In the genomic region with DNA sequence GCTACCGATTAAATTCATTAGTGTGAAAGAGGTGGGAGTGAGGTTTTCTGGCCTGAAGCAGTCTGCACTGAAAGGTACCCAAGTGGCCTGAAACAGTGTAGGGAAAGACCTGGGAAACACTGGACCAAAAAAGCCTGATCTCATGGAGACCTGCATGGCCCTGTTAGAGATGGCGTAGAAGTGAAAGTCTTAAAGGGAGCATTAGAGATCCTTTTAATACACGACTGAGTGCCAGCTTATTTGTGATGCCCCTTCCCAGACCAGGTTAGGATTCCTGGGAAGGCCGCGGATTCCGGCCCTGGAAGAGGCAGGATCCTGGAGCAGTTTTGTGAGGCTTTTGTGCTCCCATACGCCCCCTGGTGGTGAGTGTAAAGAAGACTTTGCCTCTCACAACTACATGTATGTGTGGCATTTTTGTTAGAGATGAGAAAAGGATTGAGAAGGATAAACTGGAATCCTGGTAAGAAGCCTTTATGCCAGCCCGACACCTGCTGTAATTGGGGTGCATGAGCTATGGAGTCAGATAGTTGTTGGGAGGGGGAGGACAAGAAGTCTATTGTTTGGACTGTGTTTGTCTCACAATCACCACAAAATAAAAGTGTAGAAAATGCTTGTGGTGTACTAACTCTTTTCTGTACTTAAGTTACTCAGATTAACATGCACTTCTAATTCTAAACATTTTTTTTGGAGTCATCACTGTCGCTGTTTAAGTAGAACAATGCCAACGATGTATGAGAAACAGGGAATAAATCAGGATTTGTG, we compare ENCODE assay signal across 8 cellular contexts. TPM values are rescaled to one million over a fixed set of nuclear protein-coding genes. Genes with fewer than 3 reads are reported as not detected.
DNase-seq lines count a peak whose midpoint lies in the region; ATAC-seq and TF ChIP-seq lines count a peak whose summit lies in the region.

No MANE protein-coding gene starts in this region.

- H3K9me3 Mint-ChIP-seq in nephron progenitor cell: no peaks in the 10 kb centered on the region

- no peaks in the 10 kb centered on the region for H3K27me3 ChIP-seq in fibroblast of lung (ENCODE audit: control insufficient read depth, insufficient read depth, low read length)
- no peaks in the 10 kb centered on the region for H3K27me3 ChIP-seq in subcutaneous abdominal adipose tissue (ENCODE audit: control insufficient read depth in 5 of 5, insufficient read depth in 4 of 5, low read length in 5 of 5)

- TSS peak; percentile 9 for BruUV-seq in OCI-LY7 (replicated peaks; lab: Mats Ljungman, UMichigan)

- POLR2A ChIA-PET in OCI-LY7 (lab: Charles Lee): interaction anchor here (0.6 to 1.0 kb wide), 2 partner anchors 23 to 24 kb away, joined by 3 read pairs; no protein-coding TSS in a partner anchor

- TF ChIP-seq CTCF in OCI-LY7 (conservative IDR thresholded peaks at IDR 0.05; ENCODE audit: low read length) (peak; percentile 97), fibroblast of lung (conservative IDR thresholded peaks at IDR 0.05 in 1 of 2, IDR thresholded peaks at IDR 0.05 in 1 of 2; ENCODE audit: low read depth in 1 of 2, low read length in 2 of 2) (peak; percentile 83 to 85), nephron progenitor cell (IDR thresholded peaks at IDR 0.05) (peak; percentile 80)

- H3K27ac Mint-ChIP-seq in nephron progenitor cell: peak overlapping the region; percentile 77

- no peak overlapping the region for H3K4me3 Mint-ChIP-seq in nephron progenitor cell

- no peak overlapping the region for H3K4me3 ChIP-seq in OCI-LY7 (ENCODE audit: low read depth, low read length, poor library complexity, severe bottlenecking)
- H3K4me3 ChIP-seq in fibroblast of lung (replicated peaks in 1 of 4; ENCODE audit: control extremely low read depth in 1 of 4, insufficient read depth in 1 of 4, low read depth in 3 of 4, low read length in 4 of 4): no peak overlapping the region
- no peak overlapping the region for H3K4me3 ChIP-seq in subcutaneous abdominal adipose tissue (ENCODE audit: low read depth in 1 of 5, low read length in 5 of 5)

- H3K79me2 ChIP-seq in OCI-LY7 (ENCODE audit: insufficient read depth, low read depth, low read length): peaks cover 11% of the 10 kb centered on the region; the same call in 1 of the 2 replicates
- H3K79me2 ChIP-seq in fibroblast of lung (ENCODE audit: control insufficient read depth, insufficient read depth, low read length): peaks cover 17% of the 10 kb centered on the region

- peaks cover 74% of the 10 kb centered on the region for H3K36me3 Mint-ChIP-seq in nephron progenitor cell (ENCODE audit: low read depth)

- no peak overlapping the region for H3K4me2 ChIP-seq in OCI-LY7 (ENCODE audit: low read length)
- H3K4me2 ChIP-seq in fibroblast of lung (ENCODE audit: extremely low read depth, insufficient read depth, low read length): no peak overlapping the region

- CTCF ChIA-PET in OCI-LY7 (lab: Charles Lee; ENCODE audit: unreplicated experiment): interaction anchor here (0.6 kb wide), 1 partner anchor 291 kb away, joined by 4 read pairs; no protein-coding TSS in a partner anchor

- H3K36me3 ChIP-seq in OCI-LY7 (ENCODE audit: insufficient read depth, low read length) (peaks cover 100% of the 10 kb centered on the region), fibroblast of lung (ENCODE audit: control insufficient read depth, insufficient read depth, low read length) (peaks cover 33% of the 10 kb centered on the region), subcutaneous abdominal adipose tissue (ENCODE audit: control insufficient read depth in 5 of 5, insufficient read depth in 5 of 5, low read length in 5 of 5) (peaks cover 24 to 71% (median 58%) of the 10 kb centered on the region in 5 donors)

- no peaks in the 10 kb centered on the region for H3K9me2 ChIP-seq in OCI-LY7 (ENCODE audit: insufficient read depth, low read length)

- DNase-seq in G401 (ENCODE audit: low spot score): peak; percentile 90
- peak; percentile 35 for DNase-seq in HS-27A (ENCODE audit: low read depth)
- peak; percentile 62 for DNase-seq in OCI-LY7 (ENCODE audit: low spot score)
- peak; percentile 74 to 80 for DNase-seq in activated T-cell treated with anti-CD3 and anti-CD28 coated beads, Interleukin-2, amount 50 U/mL, for 48 hours
- DNase-seq in fibroblast of lung (ENCODE audit: low read depth in 2 of 2): peak; percentile 69 to 83
- peak; percentile 90 for DNase-seq in nephron progenitor cell

- H3K27me3 Mint-ChIP-seq in nephron progenitor cell (ENCODE audit: low read depth, poor library complexity): peaks cover 8% of the 10 kb centered on the region

- H4K20me1 ChIP-seq in OCI-LY7 (ENCODE audit: insufficient read depth, low read length) (0 out of 2 replicates have a peak, but pooled peaks cover 11% of the 10 kb centered on the region), fibroblast of lung (ENCODE audit: control insufficient read depth, extremely low read depth, insufficient read depth, low read length) (no peaks in the 10 kb centered on the region)

- H2AFZ ChIP-seq in OCI-LY7 (ENCODE audit: low read length) (no peak overlapping the region), fibroblast of lung (ENCODE audit: low read length) (no peak overlapping the region)

- no peak for ATAC-seq in HG03097 (IDR thresholded peaks at IDR 0.05; ENCODE audit: low FRiP score, unreplicated experiment)

- in situ Hi-C loops in G401 (cut with HindIII; ENCODE audit: low sequenced_read_pairs): no loop called here

- intact Hi-C loops in OCI-LY7 (cut with micrococcal nuclease; ENCODE audit: unreplicated experiment): loop anchor here (1.0 to 5.0 kb wide), 5 partner anchors 36 to 672 kb away; partner anchors contain the start of gene JADE1

- H3K9me3 ChIP-seq in OCI-LY7 (ENCODE audit: low read length) (no peaks in the 10 kb centered on the region), fibroblast of lung (ENCODE audit: control insufficient read depth, insufficient read depth, low read depth, low read length) (no peaks in the 10 kb centered on the region), subcutaneous abdominal adipose tissue (ENCODE audit: control insufficient read depth in 5 of 5, low read length in 5 of 5) (no peaks in the 10 kb centered on the region)

- H3K9ac ChIP-seq in fibroblast of lung (ENCODE audit: insufficient read depth, low read length): no peak overlapping the region
- H3K9ac ChIP-seq in subcutaneous abdominal adipose tissue (ENCODE audit: low read length in 5 of 5): no peak overlapping the region

- H3K27ac ChIP-seq in OCI-LY7 (ENCODE audit: low read depth, low read length, poor library complexity, severe bottlenecking) (no peak overlapping the region), fibroblast of lung (ENCODE audit: insufficient read depth, low read length) (peak overlapping the region; percentile 52), subcutaneous abdominal adipose tissue (ENCODE audit: low read depth, low read length) (peak overlapping the region; percentile 34)

- peaks cover 36% of the 10 kb centered on the region for H3K4me1 Mint-ChIP-seq in nephron progenitor cell

- peaks cover 5% of the 10 kb centered on the region for H3K4me1 ChIP-seq in OCI-LY7 (ENCODE audit: insufficient read depth, low read length, poor library complexity, severe bottlenecking)
- peaks cover 22% of the 10 kb centered on the region for H3K4me1 ChIP-seq in fibroblast of lung (ENCODE audit: control insufficient read depth, extremely low read depth, insufficient read depth, low read length)
- H3K4me1 ChIP-seq in subcutaneous abdominal adipose tissue (ENCODE audit: control insufficient read depth in 5 of 5, insufficient read depth in 5 of 5, low read length in 5 of 5): peaks cover 6 to 28% (median 25%) of the 10 kb centered on the region in 5 donors

RNA-seq across cellular contexts. Expression of gene JADE1, which starts 54.0 kb away (rescaled TPM):
- total RNA-seq in G401 (2014; rRNA removed; shearing (Covaris generic)): 17.5 and 34.5 TPM in 2 replicates
- 43.1 and 52.8 TPM in 2 replicates for total RNA-seq in OCI-LY7 (2014; rRNA removed; shearing (Covaris generic))
- total RNA-seq in OCI-LY7 (2022) (64.0 and 72.4 TPM in 2 replicates), fibroblast of lung (27.7 and 49.9 TPM in 2 replicates)
- polyA plus RNA-seq in fibroblast of lung: 28.6 and 36.2 TPM in 2 replicates
- 24.9 and 31.6 TPM in 2 replicates for polyA plus RNA-seq in fibroblast of lung (2012)
- polyA minus RNA-seq in fibroblast of lung (ENCODE audit: low replicate concordance): 37.3 and 87.1 TPM in 2 replicates

Comparison
In these comparisons a context has a peak if more than half of its experiments do, and no peak if none do; other contexts are left out.
1. DNase-seq: peak in every context shown above with its lines; median percentile 90 in G401; 90 in nephron progenitor cell; 77 in activated T-cell treated with anti-CD3 and anti-CD28 coated beads, Interleukin-2, amount 50 U/mL, for 48 hours; 76 in fibroblast of lung; 62 in OCI-LY7; 35 in HS-27A.